In the genomic region with DNA sequence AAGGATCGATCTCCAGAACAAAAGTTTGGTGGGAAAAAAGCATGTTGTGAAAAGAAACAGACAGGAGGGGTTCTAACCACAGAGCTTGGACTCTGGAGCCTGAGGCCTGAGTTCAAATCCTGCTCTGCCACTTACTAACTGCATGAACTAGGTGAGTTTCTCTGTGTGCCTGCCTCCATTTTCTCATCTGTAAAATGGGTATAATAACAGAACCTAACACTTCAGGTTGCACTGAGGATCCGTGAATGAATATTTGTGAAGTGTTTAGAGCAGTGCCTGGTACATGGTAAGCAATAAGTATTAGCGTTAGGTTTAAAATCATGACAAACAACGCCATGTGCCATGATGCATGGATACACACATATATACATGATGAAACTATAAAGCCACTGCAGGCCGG, we compare ENCODE assay signal across 7 cellular contexts. TPM values are rescaled to one million over a fixed set of nuclear protein-coding genes. Genes with fewer than 3 reads are reported as not detected.
"Had no signal": no experiment of that assay in that cellular context is flagged by ENCODE, and none has a peak within 500 bp of the region (broad histone marks: within the 10 kb centered on the region; RNA-seq: fewer than 3 reads in every experiment).

No MANE protein-coding gene starts in this region.

- DNase-seq: H7, HCEC 1CT, KG1 had no signal

- H3K4me3 Mint-ChIP-seq: GM23338 had no signal

- H3K4me3 ChIP-seq: GM23338 had no signal

- FAIRE-seq: HTR-8/SVneo had no signal

- H3K27ac Mint-ChIP-seq: IgD-negative memory B cell had no signal

- H3K36me3 Mint-ChIP-seq: IgD-negative memory B cell had no signal

- H3K9me3 Mint-ChIP-seq: IgD-negative memory B cell had no signal

- ATAC-seq: GM23338 had no signal

RNA-seq across cellular contexts. Expression of a gene that starts 36.6 kb away (rescaled TPM):
- total RNA-seq: GM23338 had no signal
- polyA plus RNA-seq: GM23338, IgD-negative memory B cell had no signal

RNA-seq across cellular contexts. Expression of a gene that starts 36.7 kb away (rescaled TPM):
- total RNA-seq: HT-29 had no signal
- polyA plus RNA-seq: IgD-negative memory B cell had no signal
